Comparison of ENCODE assay signal across 1 cellular context in genomic region chr16:30166202-30166902, GRCh38.
TF ChIP-seq lines count a peak whose summit lies in the region.

No MANE protein-coding gene starts in this region.

TF ChIP-seq in SK-N-SH treated with all-trans-retinoic acid at 6 μM for 48 hours, 23 proteins besides CTCF, POLR2A, EP300 and RAD21 (continued from another document):
- TF ChIP-seq CREB5 (CRISPR knock-in tag; IDR thresholded peaks at IDR 0.05; ENCODE audit: low read depth): no peak
- TF ChIP-seq TCF4 (CRISPR knock-in tag; IDR thresholded peaks at IDR 0.05; ENCODE audit: borderline replicate concordance): no peak
- no peak for TF ChIP-seq SNAI2 (CRISPR knock-in tag; IDR thresholded peaks at IDR 0.05)
- no peak for TF ChIP-seq ZFP30 (CRISPR knock-in tag; IDR thresholded peaks at IDR 0.05)
- TF ChIP-seq ZNF565 (CRISPR knock-in tag; conservative IDR thresholded peaks at IDR 0.05; ENCODE audit: low read depth): no peak
- no peak for TF ChIP-seq GLIS3 (CRISPR knock-in tag; IDR thresholded peaks at IDR 0.05)
- no peak for TF ChIP-seq ISL1 (CRISPR knock-in tag; IDR thresholded peaks at IDR 0.05)
- no peak for TF ChIP-seq ZC3H10 (CRISPR knock-in tag; IDR thresholded peaks at IDR 0.05)
